Comparison of ENCODE assay signal across 8 cellular contexts in the genomic region with DNA sequence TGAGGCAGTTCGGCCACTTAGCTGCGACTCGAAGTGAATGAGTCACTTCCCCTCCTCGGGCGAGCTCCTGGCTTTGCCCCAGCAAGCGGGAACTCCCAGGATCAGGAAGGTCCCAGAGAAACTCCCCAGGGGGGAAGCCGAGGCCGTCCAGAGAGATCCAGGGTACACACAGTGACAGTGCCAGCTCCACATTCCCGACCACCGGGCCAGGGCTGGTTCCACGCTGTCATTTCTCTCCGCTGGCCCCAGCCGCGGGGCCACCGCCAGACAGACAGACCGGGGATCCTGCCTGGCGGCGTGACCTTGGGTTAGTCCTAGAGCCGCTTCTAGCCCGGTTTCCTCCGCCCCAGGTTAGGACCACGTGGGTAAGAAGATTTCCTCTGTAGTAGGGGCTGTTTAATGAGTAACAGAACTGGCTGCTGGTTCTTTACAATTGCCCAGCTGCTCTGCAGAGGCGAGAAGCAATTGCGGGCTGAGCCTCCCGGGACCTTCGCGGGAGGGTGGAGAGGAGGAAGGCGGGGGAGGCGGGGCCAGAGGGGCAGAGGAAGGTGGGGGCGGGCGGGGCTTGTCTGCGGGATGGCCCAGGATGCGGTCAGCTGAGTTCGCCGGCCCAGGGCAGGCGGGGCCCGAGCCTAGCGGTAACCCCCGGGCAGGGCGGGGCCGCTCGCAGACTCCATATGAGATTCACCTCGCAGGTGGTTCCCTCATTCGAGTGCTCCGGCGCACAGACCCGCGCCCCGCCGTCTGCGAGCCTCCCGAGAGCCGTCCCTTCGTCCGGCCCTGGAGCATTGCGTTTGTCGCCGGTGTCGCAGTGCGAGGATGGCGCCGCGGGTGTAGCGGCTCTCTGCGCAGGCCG. TPM values are rescaled to one million over a fixed set of nuclear protein-coding genes. Genes with fewer than 3 reads are reported as not detected.
DNase-seq lines count a peak whose midpoint lies in the region; ATAC-seq and TF ChIP-seq lines count a peak whose summit lies in the region.

Gene UPP1, plus strand, starts transcription at position 707 of the 856 bp plus-strand sequence. CDS start 5,519 bp downstream, outside the sequence.

- no peak for TF ChIP-seq CTCF in BJ (IDR thresholded peaks at IDR 0.05; ENCODE audit: insufficient read depth, low read depth, low read length)

- TF ChIP-seq POLR2A in GM19193 (IDR thresholded peaks at IDR 0.05; ENCODE audit: extremely low read depth, insufficient read depth, insufficient read length) = peak; percentile 91

- CTCF ChIA-PET in BJ (lab: Yijun Ruan, JAX) = interaction anchor here (0.9 to 1.4 kb wide), 4 partner anchors 10 to 120 kb away, joined by 3 to 6 read pairs (median 3); no protein-coding TSS in a partner anchor

- peak; percentile 59 for DNase-seq in BJ (ENCODE audit: low read depth)
- DNase-seq in NK-92 (lab: John Stamatoyannopoulos, UW; ENCODE audit: unreplicated experiment) = peak; percentile 47
- peak; percentile 93 for DNase-seq in activated CD8-positive, alpha-beta memory T cell treated with anti-CD3 and anti-CD28 coated beads for 24 hours
- DNase-seq in effector CD8-positive, alpha-beta T cell (lab: John Stamatoyannopoulos, UW) = peak; percentile 74
- DNase-seq in medulla oblongata (ENCODE audit: extremely low spot score) = peak; percentile 80
- peak; percentile 71 for DNase-seq in stimulated activated CD8-positive, alpha-beta memory T cell treated with anti-CD3 and anti-CD28 coated beads, Interleukin-12 subunit alpha, Interleukin-12 subunit beta, amount 100 ng/mL, for 24 hours (ENCODE audit: extremely low read depth)

- H3K36me3 ChIP-seq in BJ (ENCODE audit: control insufficient read depth, insufficient read depth, low read length) = peaks cover 5% of the 10 kb centered on the region

- no peaks in the 10 kb centered on the region for H3K27me3 ChIP-seq in BJ (ENCODE audit: control insufficient read depth, insufficient read depth, low read length)

- ATAC-seq in HG03432 (IDR thresholded peaks at IDR 0.05; ENCODE audit: unreplicated experiment) = peak; percentile 64

- H3K4me3 ChIP-seq in BJ (ENCODE audit: low read depth, low read length) = peak within 1 kb of the TSS; percentile 57

- POLR2A ChIA-PET in BJ (lab: Charles Lee) = no interaction called here

RNA-seq across cellular contexts. Expression of gene UPP1, which starts in this region (rescaled TPM):
- 19.2 and 25.1 TPM in 2 replicates for polyA plus RNA-seq in BJ (2011; rRNA removed)
- 5.2 and 7.4 TPM in 2 replicates for polyA minus RNA-seq in BJ (2011; rRNA and poly(A)+ RNA removed)

Comparison
In these comparisons a context has a peak if more than half of its experiments do, and no peak if none do; other contexts are left out.
1. Peak in every context shown above with its lines: DNase-seq, ATAC-seq and H3K4me3 ChIP-seq.